In the genomic region with DNA sequence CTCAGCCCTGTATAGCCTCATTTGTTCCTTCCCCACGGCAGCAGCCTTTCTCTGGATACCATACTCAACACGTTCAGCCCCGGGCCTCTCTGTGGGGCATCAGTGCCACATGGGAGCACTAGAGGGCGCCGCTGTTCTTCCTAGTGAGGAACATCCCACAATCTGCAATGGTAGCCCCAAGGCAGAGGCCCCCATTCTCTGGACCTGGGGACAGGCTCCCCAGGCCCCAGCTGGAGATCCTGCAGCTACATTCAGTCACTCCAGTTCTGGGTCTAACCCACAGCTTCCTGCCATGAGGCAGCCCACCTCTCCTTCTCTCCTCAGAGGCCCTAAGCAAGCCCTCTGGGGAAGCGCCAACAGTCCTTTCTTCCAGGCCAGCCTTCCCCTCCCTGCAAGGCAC, we compare ENCODE assay signal across 1 cellular context.
A peak's percentile ranks its signal among the peaks of the same experiment; 100 is the strongest.
TF ChIP-seq lines count a peak whose summit lies in the region.

No MANE protein-coding gene starts in this region.

TF ChIP-seq in HepG2, 621 proteins besides CTCF, POLR2A, EP300 and RAD21 (continued from another document and continues in another):
- no peak for TF ChIP-seq ARID5B (CRISPR knock-in tag; IDR thresholded peaks at IDR 0.05)
- TF ChIP-seq MEIS1 (CRISPR knock-in tag; IDR thresholded peaks at IDR 0.05; ENCODE audit: borderline replicate concordance), result no peak
- TF ChIP-seq ZNF230 (CRISPR knock-in tag; IDR thresholded peaks at IDR 0.05), result 0 out of 2 replicates have a peak, but pooled peaks have one; percentile 44
- 0 out of 2 replicates have a peak, but pooled peaks have one; percentile 80 for TF ChIP-seq MZF1 (CRISPR knock-in tag; IDR thresholded peaks at IDR 0.05; ENCODE audit: borderline replicate concordance)
- no peak for TF ChIP-seq PLRG1 (conservative IDR thresholded peaks at IDR 0.05)
- TF ChIP-seq MXI1 (IDR thresholded peaks at IDR 0.05; ENCODE audit: borderline replicate concordance, low read depth, low read length), result peak; percentile 47; the same call in 1 of the 3 replicates
- peak; percentile 39; the same call in 1 of the 2 replicates for TF ChIP-seq ZBTB25 (CRISPR knock-in tag; IDR thresholded peaks at IDR 0.05)
- TF ChIP-seq ELF1 (CRISPR knock-in tag; IDR thresholded peaks at IDR 0.05), result peak; percentile 22; the same call in 1 of the 2 replicates
- no peak for TF ChIP-seq ZNF292 (CRISPR knock-in tag; IDR thresholded peaks at IDR 0.05; ENCODE audit: borderline replicate concordance, low read depth)
- TF ChIP-seq PITX1 (CRISPR knock-in tag; IDR thresholded peaks at IDR 0.05), result peak; percentile 51; the same call in 1 of the 2 replicates
- TF ChIP-seq, protein P1, sequence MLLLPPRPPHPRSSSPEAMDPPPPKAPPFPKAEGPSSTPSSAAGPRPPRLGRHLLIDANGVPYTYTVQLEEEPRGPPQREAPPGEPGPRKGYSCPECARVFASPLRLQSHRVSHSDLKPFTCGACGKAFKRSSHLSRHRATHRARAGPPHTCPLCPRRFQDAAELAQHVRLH (CRISPR knock-in tag; IDR thresholded peaks at IDR 0.05; ENCODE audit: borderline replicate concordance, low read depth), result peak; percentile 46; the same call in 1 of the 2 replicates
- TF ChIP-seq ZBTB3 (CRISPR knock-in tag; IDR thresholded peaks at IDR 0.05; ENCODE audit: borderline replicate concordance, low read depth), result no peak
- TF ChIP-seq ZNF274 (CRISPR knock-in tag; IDR thresholded peaks at IDR 0.05), result peak; percentile 74; the same call in 1 of the 2 replicates
- no peak for TF ChIP-seq TAF1 (CRISPR knock-in tag; IDR thresholded peaks at IDR 0.05)
- TF ChIP-seq HOXA9 (CRISPR knock-in tag; IDR thresholded peaks at IDR 0.05; ENCODE audit: borderline replicate concordance), result no peak
- no peak for TF ChIP-seq TCF7L2 (IDR thresholded peaks at IDR 0.05; ENCODE audit: low read depth, low read length)
- TF ChIP-seq ZNF674 (CRISPR knock-in tag; IDR thresholded peaks at IDR 0.05; ENCODE audit: low read depth), result no peak
- no peak for TF ChIP-seq ZZZ3 (CRISPR knock-in tag; IDR thresholded peaks at IDR 0.05; ENCODE audit: borderline replicate concordance)
- TF ChIP-seq FOXA3 (CRISPR knock-in tag; IDR thresholded peaks at IDR 0.05), result 0 out of 2 replicates have a peak, but pooled peaks have one; percentile 42
- TF ChIP-seq KLF16 (CRISPR knock-in tag; IDR thresholded peaks at IDR 0.05), result 0 out of 4 replicates have a peak, but pooled peaks of 1 of the 2 experiments have one; percentile 22
- TF ChIP-seq SKIL (CRISPR knock-in tag; IDR thresholded peaks at IDR 0.05; ENCODE audit: borderline replicate concordance), result no peak
- peak; percentile 23; the same call in 1 of the 2 replicates for TF ChIP-seq MAZ (IDR thresholded peaks at IDR 0.05; ENCODE audit: borderline replicate concordance, low read depth, low read length)
- TF ChIP-seq MAZ (CRISPR knock-in tag; IDR thresholded peaks at IDR 0.05; ENCODE audit: low read depth), result 0 out of 2 replicates have a peak, but pooled peaks have one; percentile 21
- no peak for TF ChIP-seq MED8 (CRISPR knock-in tag; IDR thresholded peaks at IDR 0.05; ENCODE audit: insufficient replicate concordance)
- TF ChIP-seq EED (CRISPR knock-in tag; IDR thresholded peaks at IDR 0.05), result no peak
- peak; percentile 71; the same call in 1 of the 2 replicates for TF ChIP-seq HINFP (CRISPR knock-in tag; IDR thresholded peaks at IDR 0.05; ENCODE audit: low read depth)
- TF ChIP-seq ZNF75D (CRISPR knock-in tag; IDR thresholded peaks at IDR 0.05; ENCODE audit: borderline replicate concordance), result no peak
- TF ChIP-seq MIER3 (CRISPR knock-in tag; IDR thresholded peaks at IDR 0.05; ENCODE audit: borderline replicate concordance), result no peak
- TF ChIP-seq ZNF33A (CRISPR knock-in tag; IDR thresholded peaks at IDR 0.05; ENCODE audit: borderline replicate concordance), result no peak
- 0 out of 2 replicates have a peak, but pooled peaks have one; percentile 23 for TF ChIP-seq ZKSCAN5 (CRISPR knock-in tag; IDR thresholded peaks at IDR 0.05)
- TF ChIP-seq MAX (IDR thresholded peaks at IDR 0.05), result peak; percentile 33; the same call in 1 of the 2 replicates
- no peak for TF ChIP-seq STAT5B (CRISPR knock-in tag; IDR thresholded peaks at IDR 0.05)
- TF ChIP-seq, protein P2, sequence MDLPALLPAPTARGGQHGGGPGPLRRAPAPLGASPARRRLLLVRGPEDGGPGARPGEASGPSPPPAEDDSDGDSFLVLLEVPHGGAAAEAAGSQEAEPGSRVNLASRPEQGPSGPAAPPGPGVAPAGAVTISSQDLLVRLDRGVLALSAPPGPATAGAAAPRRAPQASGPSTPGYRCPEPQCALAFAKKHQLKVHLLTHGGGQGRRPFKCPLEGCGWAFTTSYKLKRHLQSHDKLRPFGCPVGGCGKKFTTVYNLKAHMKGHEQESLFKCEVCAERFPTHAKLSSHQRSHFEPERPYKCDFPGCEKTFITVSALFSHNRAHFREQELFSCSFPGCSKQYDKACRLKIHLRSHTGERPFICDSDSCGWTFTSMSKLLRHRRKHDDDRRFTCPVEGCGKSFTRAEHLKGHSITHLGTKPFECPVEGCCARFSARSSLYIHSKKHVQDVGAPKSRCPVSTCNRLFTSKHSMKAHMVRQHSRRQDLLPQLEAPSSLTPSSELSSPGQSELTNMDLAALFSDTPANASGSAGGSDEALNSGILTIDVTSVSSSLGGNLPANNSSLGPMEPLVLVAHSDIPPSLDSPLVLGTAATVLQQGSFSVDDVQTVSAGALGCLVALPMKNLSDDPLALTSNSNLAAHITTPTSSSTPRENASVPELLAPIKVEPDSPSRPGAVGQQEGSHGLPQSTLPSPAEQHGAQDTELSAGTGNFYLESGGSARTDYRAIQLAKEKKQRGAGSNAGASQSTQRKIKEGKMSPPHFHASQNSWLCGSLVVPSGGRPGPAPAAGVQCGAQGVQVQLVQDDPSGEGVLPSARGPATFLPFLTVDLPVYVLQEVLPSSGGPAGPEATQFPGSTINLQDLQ (CRISPR knock-in tag; IDR thresholded peaks at IDR 0.05), result no peak
- TF ChIP-seq IRF2 (CRISPR knock-in tag; IDR thresholded peaks at IDR 0.05), result 0 out of 2 replicates have a peak, but pooled peaks have one; percentile 56
- TF ChIP-seq, protein P3, sequence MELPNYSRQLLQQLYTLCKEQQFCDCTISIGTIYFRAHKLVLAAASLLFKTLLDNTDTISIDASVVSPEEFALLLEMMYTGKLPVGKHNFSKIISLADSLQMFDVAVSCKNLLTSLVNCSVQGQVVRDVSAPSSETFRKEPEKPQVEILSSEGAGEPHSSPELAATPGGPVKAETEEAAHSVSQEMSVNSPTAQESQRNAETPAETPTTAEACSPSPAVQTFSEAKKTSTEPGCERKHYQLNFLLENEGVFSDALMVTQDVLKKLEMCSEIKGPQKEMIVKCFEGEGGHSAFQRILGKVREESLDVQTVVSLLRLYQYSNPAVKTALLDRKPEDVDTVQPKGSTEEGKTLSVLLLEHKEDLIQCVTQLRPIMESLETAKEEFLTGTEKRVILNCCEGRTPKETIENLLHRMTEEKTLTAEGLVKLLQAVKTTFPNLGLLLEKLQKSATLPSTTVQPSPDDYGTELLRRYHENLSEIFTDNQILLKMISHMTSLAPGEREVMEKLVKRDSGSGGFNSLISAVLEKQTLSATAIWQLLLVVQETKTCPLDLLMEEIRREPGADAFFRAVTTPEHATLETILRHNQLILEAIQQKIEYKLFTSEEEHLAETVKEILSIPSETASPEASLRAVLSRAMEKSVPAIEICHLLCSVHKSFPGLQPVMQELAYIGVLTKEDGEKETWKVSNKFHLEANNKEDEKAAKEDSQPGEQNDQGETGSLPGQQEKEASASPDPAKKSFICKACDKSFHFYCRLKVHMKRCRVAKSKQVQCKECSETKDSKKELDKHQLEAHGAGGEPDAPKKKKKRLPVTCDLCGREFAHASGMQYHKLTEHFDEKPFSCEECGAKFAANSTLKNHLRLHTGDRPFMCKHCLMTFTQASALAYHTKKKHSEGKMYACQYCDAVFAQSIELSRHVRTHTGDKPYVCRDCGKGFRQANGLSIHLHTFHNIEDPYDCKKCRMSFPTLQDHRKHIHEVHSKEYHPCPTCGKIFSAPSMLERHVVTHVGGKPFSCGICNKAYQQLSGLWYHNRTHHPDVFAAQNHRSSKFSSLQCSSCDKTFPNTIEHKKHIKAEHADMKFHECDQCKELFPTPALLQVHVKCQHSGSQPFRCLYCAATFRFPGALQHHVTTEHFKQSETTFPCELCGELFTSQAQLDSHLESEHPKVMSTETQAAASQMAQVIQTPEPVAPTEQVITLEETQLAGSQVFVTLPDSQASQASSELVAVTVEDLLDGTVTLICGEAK (IDR thresholded peaks at IDR 0.05), result no peak
- TF ChIP-seq, protein P3 (CRISPR knock-in tag; IDR thresholded peaks at IDR 0.05), result no peak
